In the genomic region with DNA sequence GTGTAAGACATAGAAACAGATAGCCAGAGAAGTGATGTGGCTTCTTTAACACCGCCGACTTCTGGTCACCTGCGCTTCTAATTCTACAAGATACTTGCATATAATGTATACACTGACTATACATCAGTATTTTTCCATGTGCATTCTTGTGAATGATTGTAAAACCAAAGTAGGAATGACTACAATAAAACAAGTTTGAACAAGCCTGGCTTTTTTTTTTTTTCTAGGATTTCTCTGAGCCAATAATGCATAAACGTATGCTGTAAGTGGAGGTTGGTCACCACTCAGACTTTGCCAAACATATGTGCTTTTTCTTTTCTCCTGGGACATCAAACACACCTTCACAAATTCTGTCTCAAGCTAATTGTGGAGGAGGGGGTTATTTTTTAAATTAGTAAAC, we compare ENCODE assay signal across 17 cellular contexts.
"Had no signal": no experiment of that assay in that cellular context is flagged by ENCODE, and none has a peak within 500 bp of the region (broad histone marks: within the 10 kb centered on the region; RNA-seq: fewer than 3 reads in every experiment).

No MANE protein-coding gene starts in this region.

- H3K27me3 ChIP-seq: colonic mucosa, gastrocnemius medialis, transverse colon had no signal

- H3K27ac ChIP-seq: colonic mucosa, gastrocnemius medialis, stomach, thoracic aorta, transverse colon had no signal

- H3K9me3 ChIP-seq: colonic mucosa, gastrocnemius medialis, stomach, thoracic aorta, transverse colon had no signal

- H3K27me3 Mint-ChIP-seq: memory B cell had no signal

- H3K4me1 ChIP-seq: colonic mucosa, gastrocnemius medialis, stomach, transverse colon had no signal

- H3K4me3 Mint-ChIP-seq: memory B cell, mesothelial cell of epicardium, natural killer cell, neural crest cell had no signal

- H3K36me3 Mint-ChIP-seq: memory B cell, mesothelial cell of epicardium, natural killer cell had no signal

- H3K9me3 Mint-ChIP-seq: memory B cell, mesothelial cell of epicardium, natural killer cell, neural crest cell had no signal

- H3K27ac Mint-ChIP-seq: memory B cell, mesothelial cell of epicardium, natural killer cell had no signal

- H3K4me1 Mint-ChIP-seq: memory B cell, natural killer cell, neural crest cell had no signal

- DNase-seq: colonic mucosa; dermis blood vessel endothelial cell; gastrocnemius medialis; islet precursor cell; natural killer cell; posterior cingulate gyrus; small intestine; stimulated activated CD4-positive, alpha-beta T cell treated with anti-CD3 and anti-CD28 coated beads, Interleukin-12 subunit alpha, Interleukin-12 subunit beta, amount 100 ng/mL, for 4 hours; stimulated activated naive CD4-positive, alpha-beta T cell; stomach; substantia nigra; transverse colon had no signal

- ATAC-seq: gastrocnemius medialis, left lobe of liver, natural killer cell had no signal

- H3K4me3 ChIP-seq: colonic mucosa, gastrocnemius medialis, stomach, thoracic aorta, transverse colon had no signal
